Comparison of ENCODE assay signal across 15 cellular contexts in the genomic region with DNA sequence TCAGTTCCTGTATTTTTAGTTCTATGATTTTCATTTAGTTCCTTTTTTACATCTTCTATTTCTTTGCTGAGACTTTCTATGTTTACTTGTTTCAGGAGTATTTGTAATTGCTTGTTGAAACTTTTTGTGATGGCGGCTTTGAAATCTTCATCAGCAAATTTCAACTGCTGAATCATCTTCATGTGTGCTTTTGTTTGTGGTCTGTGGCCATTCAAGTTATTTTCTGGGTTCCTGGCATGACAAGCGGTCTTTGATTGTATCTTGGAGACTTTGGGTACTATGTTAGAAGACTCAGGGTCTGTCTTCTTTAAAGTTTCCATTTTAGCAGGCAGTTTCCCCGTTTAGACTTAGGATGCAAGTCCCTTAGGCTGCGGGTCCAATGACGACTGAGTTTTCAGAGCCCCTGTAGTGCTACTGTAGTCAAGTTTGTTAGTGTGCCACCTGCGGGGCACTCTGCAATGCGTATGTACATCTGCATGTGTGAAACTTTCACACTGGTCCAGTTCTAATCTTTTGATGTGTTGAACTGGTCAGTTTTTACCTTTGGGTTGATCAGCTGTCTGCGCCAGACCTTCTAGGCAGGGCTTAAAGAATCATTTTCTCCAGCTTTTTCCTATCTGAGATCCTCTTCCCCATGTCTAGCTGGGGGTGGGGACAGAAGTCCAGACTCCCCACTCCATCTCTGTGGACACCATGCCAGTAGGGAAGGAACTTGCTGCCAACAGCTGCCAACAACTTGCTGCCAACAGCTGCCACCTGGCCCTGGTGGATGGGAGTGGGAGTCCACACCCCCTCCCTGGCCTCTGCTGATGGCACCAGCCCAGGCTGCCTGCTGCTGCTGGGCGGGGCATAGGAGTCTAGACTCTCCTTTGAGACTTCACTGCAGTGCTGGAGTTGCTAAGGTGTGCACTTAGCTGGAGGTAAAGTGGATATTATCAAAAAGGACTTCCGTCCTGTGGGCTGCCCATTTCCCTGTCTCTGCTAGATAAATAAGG.
A peak's percentile ranks its signal among the peaks of the same experiment; 100 is the strongest.
DNase-seq lines count a peak whose midpoint lies in the region; ATAC-seq and TF ChIP-seq lines count a peak whose summit lies in the region.
"Had no signal": no experiment of that assay in that cellular context is flagged by ENCODE, and none has a peak within 500 bp of the region (broad histone marks: within the 10 kb centered on the region; RNA-seq: fewer than 3 reads in every experiment).

No MANE protein-coding gene starts in this region.

- no peak for TF ChIP-seq EP300 in SK-N-SH (IDR thresholded peaks at IDR 0.05; ENCODE audit: borderline replicate concordance in 1 of 2, low read depth in 1 of 2, low read length in 1 of 2)

- H2AFZ ChIP-seq in SK-N-SH (ENCODE audit: low read depth), result 0 out of 2 replicates have a peak overlapping the region, but pooled peaks have one; percentile 21

- no peak for ATAC-seq in SK-N-SH treated with all-trans-retinoic acid at 6 μM for 48 hours
- peak; percentile 82 for ATAC-seq in body of pancreas
- peak; percentile 73 for ATAC-seq in upper lobe of right lung
- no peak for ATAC-seq in HG03565 (IDR thresholded peaks at IDR 0.05; ENCODE audit: unreplicated experiment)
- ATAC-seq: activated CD8-positive, alpha-beta memory T cell treated with anti-CD3 and anti-CD28 coated beads, Interleukin-2, amount 10 ng/mL, durations not matched to agents 7 days and 5 days had no signal

- no peaks in the 10 kb centered on the region for H3K9me2 ChIP-seq in SK-N-SH

- no peak for TF ChIP-seq RAD21 in SK-N-SH (IDR thresholded peaks at IDR 0.05; ENCODE audit: low read length)

- no peak overlapping the region for H3K9ac ChIP-seq in SK-N-SH

- H3K27ac ChIP-seq in SK-N-SH (ENCODE audit: low read depth in 2 of 2, low read length in 1 of 2) (no peak overlapping the region), body of pancreas (peak overlapping the region in 3 of 4 donors; percentile 13 to 63 (median 45)), upper lobe of right lung (no peak overlapping the region), uterus (no peak overlapping the region)
- H3K27ac ChIP-seq: ovary had no signal

- in situ Hi-C loops in G401 (cut with HindIII; ENCODE audit: low sequenced_read_pairs), result no loop called here

- H3K79me2 ChIP-seq in SK-N-SH (ENCODE audit: insufficient read depth), result no peaks in the 10 kb centered on the region

- no peak overlapping the region for H3K4me2 ChIP-seq in SK-N-SH

- H4K20me1 ChIP-seq in SK-N-SH (ENCODE audit: insufficient read depth), result no peaks in the 10 kb centered on the region

- CTCF ChIA-PET in SK-N-SH (lab: Yijun Ruan, JAX), result interaction anchor here (1.0 to 1.6 kb wide), 2 partner anchors 19 to 492 kb away, joined by 3 to 4 read pairs; no protein-coding TSS in a partner anchor

- H3K27me3 ChIP-seq in SK-N-SH (ENCODE audit: insufficient read depth), result peaks cover 10% of the 10 kb centered on the region; the same call in 1 of the 2 replicates
- no peaks in the 10 kb centered on the region for H3K27me3 ChIP-seq in body of pancreas
- no peaks in the 10 kb centered on the region for H3K27me3 ChIP-seq in upper lobe of right lung
- H3K27me3 ChIP-seq in uterus, result no peaks in the 10 kb centered on the region
- H3K27me3 ChIP-seq: ovary had no signal

- peaks cover 0 to 4% of the 10 kb centered on the region in 2 experiments; a peak in 1 of 4 replicates for H3K4me1 ChIP-seq in SK-N-SH (ENCODE audit: control insufficient read depth in 1 of 2, insufficient read depth in 2 of 2, low read depth in 1 of 2, low read length in 1 of 2)
- peaks cover 33% of the 10 kb centered on the region for H3K4me1 ChIP-seq in body of pancreas
- H3K4me1 ChIP-seq in upper lobe of right lung, result no peaks in the 10 kb centered on the region
- H3K4me1 ChIP-seq in uterus, result no peaks in the 10 kb centered on the region

- intact Hi-C loops in body of pancreas (cut with DNase I) (no loop called here), upper lobe of right lung (cut with DNase I) (no loop called here), uterus (cut with DNase I; ENCODE audit: low total_unique reads) (no loop called here)

- H3K36me3 ChIP-seq in SK-N-SH (replicated peaks in 1 of 2; ENCODE audit: control insufficient read depth in 1 of 2, insufficient read depth in 2 of 2, low read length in 1 of 2) (no peaks in the 10 kb centered on the region), body of pancreas (replicated peaks in 1 of 2; ENCODE audit: insufficient read depth in 1 of 2, low read depth in 2 of 2) (no peaks in the 10 kb centered on the region), upper lobe of right lung (no peaks in the 10 kb centered on the region), uterus (no peaks in the 10 kb centered on the region)
- H3K36me3 ChIP-seq: ovary had no signal

- no peaks in the 10 kb centered on the region for H3K9me3 ChIP-seq in SK-N-SH
- H3K9me3 ChIP-seq in body of pancreas, result no peaks in the 10 kb centered on the region
- H3K9me3 ChIP-seq in upper lobe of right lung, result no peaks in the 10 kb centered on the region
- no peaks in the 10 kb centered on the region for H3K9me3 ChIP-seq in uterus
- H3K9me3 ChIP-seq: ovary had no signal

- TF ChIP-seq CTCF in SK-N-SH (IDR thresholded peaks at IDR 0.05) (no peak), body of pancreas (IDR thresholded peaks at IDR 0.05) (peak in 3 of 7 experiments; percentile 4 to 24 (median 9)), upper lobe of right lung (IDR thresholded peaks at IDR 0.05) (no peak), uterus (IDR thresholded peaks at IDR 0.05) (no peak)

- 56% methylated on average over 10 of the region's 10 CpGs for WGBS in SK-N-SH (ENCODE audit: low lambda C conversion rate)
- WGBS in body of pancreas, 2 donors, result 36 to 45% methylated on average over 10 of the region's 10 CpGs

- TF ChIP-seq POLR2A in body of pancreas (IDR thresholded peaks at IDR 0.05) (peak in 1 of 3 donors; percentile 9), uterus (IDR thresholded peaks at IDR 0.05) (no peak)

- H3K4me3 ChIP-seq in SK-N-SH (ENCODE audit: low read depth in 2 of 2, low read length in 1 of 2) (no peak overlapping the region), body of pancreas (no peak overlapping the region), upper lobe of right lung (no peak overlapping the region), uterus (no peak overlapping the region)
- H3K4me3 ChIP-seq: ovary had no signal

- POLR2A ChIA-PET in SK-N-SH (lab: Yijun Ruan, JAX), result no interaction called here

- DNase-seq in SK-N-SH (peak; percentile 30), NCI-H345 treated with DMSO at 0.1 percent for 48 hours (lab: John Stamatoyannopoulos, UW; ENCODE audit: unreplicated experiment) (peak; percentile 1), body of pancreas (peak; percentile 89 to 95 (median 93)), upper lobe of right lung (peak; percentile 67), G401 (ENCODE audit: low spot score) (no peak), uterus (no peak)
- DNase-seq: ACHN; activated CD8-positive, alpha-beta memory T cell treated with anti-CD3 and anti-CD28 coated beads, Interleukin-2, amount 10 ng/mL, durations not matched to agents 7 days and 5 days; GOT3; immature natural killer cell; NCI-H226; ovary; SIG-M5 had no signal

- H3F3A ChIP-seq in SK-N-SH (replicated peaks; ENCODE audit: insufficient read depth), result no peaks in the 10 kb centered on the region

TF ChIP-seq in SK-N-SH, 30 proteins besides CTCF, POLR2A, EP300 and RAD21 (continues in another document):
- no peak for TF ChIP-seq TCF12 (IDR thresholded peaks at IDR 0.05)
- TF ChIP-seq SMC3 (IDR thresholded peaks at IDR 0.05; ENCODE audit: low read depth, low read length), result no peak
- TF ChIP-seq, protein P1, sequence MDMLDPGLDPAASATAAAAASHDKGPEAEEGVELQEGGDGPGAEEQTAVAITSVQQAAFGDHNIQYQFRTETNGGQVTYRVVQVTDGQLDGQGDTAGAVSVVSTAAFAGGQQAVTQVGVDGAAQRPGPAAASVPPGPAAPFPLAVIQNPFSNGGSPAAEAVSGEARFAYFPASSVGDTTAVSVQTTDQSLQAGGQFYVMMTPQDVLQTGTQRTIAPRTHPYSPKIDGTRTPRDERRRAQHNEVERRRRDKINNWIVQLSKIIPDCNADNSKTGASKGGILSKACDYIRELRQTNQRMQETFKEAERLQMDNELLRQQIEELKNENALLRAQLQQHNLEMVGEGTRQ (IDR thresholded peaks at IDR 0.05; ENCODE audit: borderline replicate concordance, low read depth, low read length), result no peak
- TF ChIP-seq GATA2 (CRISPR knock-in tag; IDR thresholded peaks at IDR 0.05), result no peak
- no peak for TF ChIP-seq YY1 (IDR thresholded peaks at IDR 0.05; ENCODE audit: low read depth)
- TF ChIP-seq SIN3A (IDR thresholded peaks at IDR 0.05; ENCODE audit: borderline replicate concordance, low read depth, low read length), result no peak
- TF ChIP-seq TAF1 (IDR thresholded peaks at IDR 0.05; ENCODE audit: borderline replicate concordance, low read depth, low read length), result no peak

TF ChIP-seq in SK-N-SH treated with all-trans-retinoic acid at 6 μM for 48 hours, 23 proteins besides CTCF, POLR2A, EP300 and RAD21 (continues in another document):
- TF ChIP-seq GLIS3 (CRISPR knock-in tag; IDR thresholded peaks at IDR 0.05) (no peak), ZC3H10 (CRISPR knock-in tag; IDR thresholded peaks at IDR 0.05) (no peak), ZNF565 (CRISPR knock-in tag; conservative IDR thresholded peaks at IDR 0.05; ENCODE audit: low read depth) (no peak)
- TF ChIP-seq, protein P2, sequence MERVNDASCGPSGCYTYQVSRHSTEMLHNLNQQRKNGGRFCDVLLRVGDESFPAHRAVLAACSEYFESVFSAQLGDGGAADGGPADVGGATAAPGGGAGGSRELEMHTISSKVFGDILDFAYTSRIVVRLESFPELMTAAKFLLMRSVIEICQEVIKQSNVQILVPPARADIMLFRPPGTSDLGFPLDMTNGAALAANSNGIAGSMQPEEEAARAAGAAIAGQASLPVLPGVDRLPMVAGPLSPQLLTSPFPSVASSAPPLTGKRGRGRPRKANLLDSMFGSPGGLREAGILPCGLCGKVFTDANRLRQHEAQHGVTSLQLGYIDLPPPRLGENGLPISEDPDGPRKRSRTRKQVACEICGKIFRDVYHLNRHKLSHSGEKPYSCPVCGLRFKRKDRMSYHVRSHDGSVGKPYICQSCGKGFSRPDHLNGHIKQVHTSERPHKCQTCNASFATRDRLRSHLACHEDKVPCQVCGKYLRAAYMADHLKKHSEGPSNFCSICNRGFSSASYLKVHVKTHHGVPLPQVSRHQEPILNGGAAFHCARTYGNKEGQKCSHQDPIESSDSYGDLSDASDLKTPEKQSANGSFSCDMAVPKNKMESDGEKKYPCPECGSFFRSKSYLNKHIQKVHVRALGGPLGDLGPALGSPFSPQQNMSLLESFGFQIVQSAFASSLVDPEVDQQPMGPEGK (CRISPR knock-in tag; IDR thresholded peaks at IDR 0.05; ENCODE audit: borderline replicate concordance), result no peak

Comparison
In these comparisons a context has a peak if more than half of its experiments do, and no peak if none do; other contexts are left out.
1. DNase-seq: peak in SK-N-SH (single experiment), NCI-H345 treated with DMSO at 0.1 percent for 48 hours (single experiment), body of pancreas (4 of 4) and upper lobe of right lung (single experiment); none in G401 (single experiment) and uterus (0 of 2).
2. H3K27ac ChIP-seq: peak in body of pancreas (3 of 4); none in SK-N-SH (0 of 2), upper lobe of right lung (single experiment) and uterus (0 of 2).
3. ATAC-seq: peak in body of pancreas (single experiment) and upper lobe of right lung (single experiment); none in SK-N-SH treated with all-trans-retinoic acid at 6 μM for 48 hours (single experiment) and HG03565 (single experiment).